Comparison of ENCODE assay signal across 1 cellular context in genomic region chr20:48467622-48468021, GRCh38.
TF ChIP-seq lines count a peak whose summit lies in the region.

No MANE protein-coding gene starts in this region.

TF ChIP-seq in WTC11, 78 proteins besides CTCF, POLR2A, EP300 and RAD21 (continued from another document):
- TF ChIP-seq E2F1 (CRISPR knock-in tag; IDR thresholded peaks at IDR 0.05) (no peak), ZNF138 (CRISPR knock-in tag; conservative IDR thresholded peaks at IDR 0.05) (no peak), TEAD4 (CRISPR knock-in tag; IDR thresholded peaks at IDR 0.05) (no peak)
TF ChIP-seq in WTC11: peak in this region for 2.
